23 cellular contexts compared by ENCODE assay signal in genomic region chr22:44317163-44317455, GRCh38. TPM values are rescaled to one million over a fixed set of nuclear protein-coding genes. Genes with fewer than 3 reads are reported as not detected.
"Had no signal": no experiment of that assay in that cellular context is flagged by ENCODE, and none has a peak within 500 bp of the region (broad histone marks: within the 10 kb centered on the region; RNA-seq: fewer than 3 reads in every experiment).

No MANE protein-coding gene starts in this region.

- H3K4me1 ChIP-seq: left lung, prostate gland, right atrium auricular region, testis, tibial artery had no signal

- DNase-seq: cortex of kidney; effector memory CD8-positive, alpha-beta T cell; erythroblast; esophagus squamous epithelium; head of caudate nucleus; mesenchymal stem cell; naive B cell; nucleus accumbens; sigmoid colon; stimulated activated CD4-positive, alpha-beta T cell treated with anti-CD3 and anti-CD28 coated beads, Interleukin-2, amount 100 ng/mL, for 24 hours; stimulated activated CD4-positive, alpha-beta T cell treated with anti-CD3 and anti-CD28 coated beads, Interleukin-4, amount 100 ng/mL, for 24 hours; stimulated activated naive CD8-positive, alpha-beta T cell treated with anti-CD3 and anti-CD28 coated beads, Interleukin-15, Interleukin-2, amounts not matched to agents 100 U/mL and 50 U/mL, for 24 hours; substantia nigra; testis; tibial artery had no signal

- H3K9me3 ChIP-seq: esophagus squamous epithelium, left lung, mucosa of descending colon, prostate gland, right atrium auricular region, sigmoid colon, testis, tibial artery had no signal

- H3K36me3 ChIP-seq: esophagus squamous epithelium, left lung, prostate gland, right atrium auricular region, sigmoid colon, tibial artery had no signal

- FAIRE-seq: endometrium, frontal cortex had no signal

- H3K4me3 ChIP-seq: esophagus squamous epithelium, left lung, mucosa of descending colon, prostate gland, right atrium auricular region, sigmoid colon, testis, tibial artery had no signal

- ATAC-seq: effector memory CD8-positive, alpha-beta T cell; left lung; mucosa of descending colon; natural killer cell treated with Interleukin-12 subunit alpha and Interleukin-12 subunit beta and Interleukin-15 and Interleukin-18, amount 100 ng/mL, for 72 hours; stimulated activated effector memory CD8-positive, alpha-beta T cell treated with anti-CD3 and anti-CD28 coated beads, Interleukin-12 subunit alpha, Interleukin-12 subunit beta, amount 100 ng/mL, for 72 hours; stimulated activated naive CD8-positive, alpha-beta T cell treated with anti-CD3 and anti-CD28 coated beads, Interleukin-15, Interleukin-2, amounts not matched to agents 100 U/mL and 50 U/mL, for 24 hours had no signal

- H3K27ac ChIP-seq: left lung, prostate gland, right atrium auricular region, sigmoid colon, testis, tibial artery had no signal

- H3K27me3 ChIP-seq: right atrium auricular region, sigmoid colon, testis had no signal

RNA-seq across cellular contexts. Expression of gene SHISAL1, which starts 4.4 kb away (rescaled TPM):
- total RNA-seq: natural killer cell treated with Interleukin-12 subunit alpha and Interleukin-12 subunit beta and Interleukin-15 and Interleukin-18, amount 100 ng/mL, for 72 hours had no signal
